Comparison of ENCODE assay signal across 14 cellular contexts in the genomic region with DNA sequence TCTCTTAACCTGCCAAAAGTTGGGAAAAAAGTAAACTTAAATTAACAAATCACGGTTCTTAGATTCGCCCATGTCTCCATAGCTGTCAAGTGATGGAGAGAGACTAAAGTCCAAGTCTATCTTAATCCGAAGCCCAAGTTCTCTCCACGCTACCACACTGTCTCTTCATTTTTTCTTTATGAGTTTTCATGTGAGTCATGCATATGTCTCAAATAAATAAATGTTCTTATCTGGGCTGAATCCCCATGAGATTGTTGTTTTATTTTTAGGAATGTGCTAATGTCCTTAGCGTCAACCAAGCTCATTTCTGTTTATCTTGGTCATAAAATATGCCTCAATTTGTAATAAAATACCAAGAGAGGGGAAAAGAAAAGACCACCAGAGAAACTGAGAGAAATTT.
DNase-seq lines count a peak whose midpoint lies in the region; ATAC-seq lines count a peak whose summit lies in the region.
"Had no signal": no experiment of that assay in that cellular context is flagged by ENCODE, and none has a peak within 500 bp of the region (broad histone marks: within the 10 kb centered on the region; RNA-seq: fewer than 3 reads in every experiment).

No MANE protein-coding gene starts in this region.

- no peak overlapping the region for H3K4me3 Mint-ChIP-seq in stimulated activated memory B cell treated with anti-CD40 and anti-IgM and Interleukin-4, amounts not matched to agents 10 μg/mL and 1 μg/mL and 100 μg/mL, for 72 hours
- H3K4me3 Mint-ChIP-seq: CD4-positive, CD25-positive, alpha-beta regulatory T cell; dendritic cell treated with granulocyte-macrophage colony-stimulating factor and Interleukin-4, amounts not matched to agents 40 ng/mL and 50 ng/mL, for 4 days had no signal

- peaks cover 10% of the 10 kb centered on the region for H3K27me3 Mint-ChIP-seq in stimulated activated memory B cell treated with anti-CD40 and anti-IgM and Interleukin-4, amounts not matched to agents 10 μg/mL and 1 μg/mL and 100 μg/mL, for 72 hours
- H3K27me3 Mint-ChIP-seq: CD4-positive, CD25-positive, alpha-beta regulatory T cell; dendritic cell treated with granulocyte-macrophage colony-stimulating factor and Interleukin-4, amounts not matched to agents 40 ng/mL and 50 ng/mL, for 4 days had no signal

- no peaks in the 10 kb centered on the region for H3K4me1 Mint-ChIP-seq in stimulated activated memory B cell treated with anti-CD40 and anti-IgM and Interleukin-4, amounts not matched to agents 10 μg/mL and 1 μg/mL and 100 μg/mL, for 72 hours
- H3K4me1 Mint-ChIP-seq: CD4-positive, CD25-positive, alpha-beta regulatory T cell had no signal

- no peaks in the 10 kb centered on the region for H3K9me3 Mint-ChIP-seq in stimulated activated memory B cell treated with anti-CD40 and anti-IgM and Interleukin-4, amounts not matched to agents 10 μg/mL and 1 μg/mL and 100 μg/mL, for 72 hours
- H3K9me3 Mint-ChIP-seq: dendritic cell treated with granulocyte-macrophage colony-stimulating factor and Interleukin-4, amounts not matched to agents 40 ng/mL and 50 ng/mL, for 4 days had no signal

- H3K36me3 Mint-ChIP-seq in stimulated activated memory B cell treated with anti-CD40 and anti-IgM and Interleukin-4, amounts not matched to agents 10 μg/mL and 1 μg/mL and 100 μg/mL, for 72 hours = no peaks in the 10 kb centered on the region
- H3K36me3 Mint-ChIP-seq: activated naive CD4-positive, alpha-beta T cell treated with anti-CD3 and anti-CD28 coated beads, Interleukin-2, amount 50 U/mL, for 72 hours; CD4-positive, CD25-positive, alpha-beta regulatory T cell had no signal

- H3K27ac Mint-ChIP-seq in stimulated activated memory B cell treated with anti-CD40 and anti-IgM and Interleukin-4, amounts not matched to agents 10 μg/mL and 1 μg/mL and 100 μg/mL, for 72 hours = no peak overlapping the region
- H3K27ac Mint-ChIP-seq: activated naive CD4-positive, alpha-beta T cell treated with anti-CD3 and anti-CD28 coated beads, Interleukin-2, amount 50 U/mL, for 72 hours; CD4-positive, CD25-positive, alpha-beta regulatory T cell; dendritic cell treated with granulocyte-macrophage colony-stimulating factor and Interleukin-4, amounts not matched to agents 40 ng/mL and 50 ng/mL, for 4 days had no signal

- ATAC-seq in GM18873 (IDR thresholded peaks at IDR 0.05; ENCODE audit: low FRiP score, unreplicated experiment) (no peak), GM21367 (IDR thresholded peaks at IDR 0.05; ENCODE audit: unreplicated experiment) (no peak)
- ATAC-seq in stimulated activated memory B cell treated with anti-CD40 and anti-IgM and Interleukin-4, amounts not matched to agents 10 μg/mL and 1 μg/mL and 100 μg/mL, for 72 hours = no peak
- ATAC-seq: activated naive CD4-positive, alpha-beta T cell treated with anti-CD3 and anti-CD28 coated beads, Interleukin-2, amount 50 U/mL, for 72 hours had no signal

- DNase-seq in EH (ENCODE audit: low read depth) (peak; percentile 62), LoVo (ENCODE audit: low spot score) (peak; percentile 61), dedifferentiated amniotic fluid mesenchymal stem cell (ENCODE audit: extremely low spot score) (peak; percentile 68), non-pigmented ciliary epithelial cell (ENCODE audit: low read depth) (peak; percentile 37), NCI-H2171 treated with DMSO at 0.1 percent for 48 hours (lab: John Stamatoyannopoulos, UW) (no peak)
- DNase-seq: activated CD8-positive, alpha-beta memory T cell treated with anti-CD3 and anti-CD28 coated beads, Interleukin-2, amount 50 U/mL, for 4 hours; CD4-positive, CD25-positive, alpha-beta regulatory T cell; NCI-H345; upper lobe of left lung had no signal
